In the genomic region with DNA sequence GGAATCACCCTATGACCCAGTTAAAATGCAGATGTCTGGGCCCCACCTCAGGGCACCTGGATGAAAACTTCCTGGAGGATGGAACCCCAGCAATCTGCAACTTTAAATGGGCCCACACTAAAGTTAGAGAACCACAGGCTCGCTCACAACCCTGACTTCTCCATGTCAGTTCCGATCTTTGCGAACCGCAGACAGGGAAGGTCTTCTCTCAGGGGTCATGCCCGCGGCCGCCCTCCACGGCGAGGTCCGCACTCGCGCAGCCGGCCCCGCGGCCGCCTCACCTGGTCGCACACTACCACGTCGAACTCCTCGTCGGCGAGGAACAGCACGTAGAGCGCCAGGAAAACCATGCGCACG, we compare ENCODE assay signal across 8 cellular contexts. TPM values are rescaled to one million over a fixed set of nuclear protein-coding genes. Genes with fewer than 3 reads are reported as not detected.
DNase-seq lines count a peak whose midpoint lies in the region; ATAC-seq, FAIRE-seq and TF ChIP-seq lines count a peak whose summit lies in the region.

No MANE protein-coding gene starts in this region.

- no peaks in the 10 kb centered on the region for H3K27me3 Mint-ChIP-seq in Caco-2 (ENCODE audit: insufficient read depth, unreplicated experiment)
- H3K27me3 Mint-ChIP-seq in naive B cell, result no peaks in the 10 kb centered on the region

- DNase-seq in Caco-2 (no peak), IMR-90 (no peak), cerebellar cortex (ENCODE audit: low spot score) (peak; percentile 3), naive B cell (no peak), hepatic stellate cell (ENCODE audit: low spot score) (no peak), HTR-8/SVneo (ENCODE audit: insufficient read length, low spot score) (no peak), SIG-M5 (lab: John Stamatoyannopoulos, UW) (no peak)
- DNase-seq in stimulated activated CD4-positive, alpha-beta T cell treated with anti-CD3 and anti-CD28 coated beads, Interleukin-2, amount 100 ng/mL, for 24 hours, result no peak

- no peaks in the 10 kb centered on the region for H3K27me3 ChIP-seq in Caco-2 (replicated peaks; ENCODE audit: control insufficient read depth, insufficient read depth, low read length)
- no peaks in the 10 kb centered on the region for H3K27me3 ChIP-seq in IMR-90 (ENCODE audit: control insufficient read depth, insufficient read depth, low read length)

- no peak for ATAC-seq in IMR-90 (ENCODE audit: low read depth)
- ATAC-seq in naive B cell (ENCODE audit: low read depth in 2 of 2), result no peak

- H2BK5ac ChIP-seq in IMR-90 (ENCODE audit: low read depth, low read length, poor library complexity, severe bottlenecking), result peak overlapping the region; percentile 85

- no TSS peak for BruUV-seq in Caco-2 (replicated peaks; lab: Mats Ljungman, UMichigan)
- no TSS peak for BruUV-seq in IMR-90 (replicated peaks; lab: Mats Ljungman, UMichigan)

- CTCF ChIA-PET in Caco-2 (lab: Charles Lee), result interaction anchor here (1.0 to 1.1 kb wide), 2 partner anchors 10 to 32 kb away, joined by 3 to 5 read pairs; no protein-coding TSS in a partner anchor
- CTCF ChIA-PET in IMR-90 (lab: Yijun Ruan, JAX), result interaction anchor here (1.0 to 2.4 kb wide), 2 partner anchors 19 to 37 kb away, joined by 3 to 12 read pairs; no protein-coding TSS in a partner anchor

- 1% methylated on average over 24 of the region's 26 CpGs; no CpG with 5 or more reads in 1 of the 2 experiments for WGBS in IMR-90 (ENCODE audit: extremely low coverage in 2 of 2, insufficient read length in 1 of 2), 2 experiments

- peak overlapping the region; percentile 90 for H2AK9ac ChIP-seq in IMR-90 (replicated peaks; ENCODE audit: low read depth, low read length, poor library complexity)

- H3K36me3 Mint-ChIP-seq in Caco-2 (ENCODE audit: insufficient read depth, unreplicated experiment) (peaks cover 48% of the 10 kb centered on the region), naive B cell (peaks cover 14 to 21% of the 10 kb centered on the region in 2 donors)

- peak overlapping the region; percentile 98 for H3K27ac ChIP-seq in IMR-90 (ENCODE audit: insufficient read depth, low read length)

- TF ChIP-seq RAD21 in IMR-90 (IDR thresholded peaks at IDR 0.05; ENCODE audit: low read length), result no peak

- peak overlapping the region; percentile 78 to 79; a peak in 2 of 4 replicates for H4K8ac ChIP-seq in IMR-90 (ENCODE audit: low read depth in 2 of 2, low read length in 2 of 2)

- peak overlapping the region; percentile 73 for H3K4ac ChIP-seq in IMR-90 (ENCODE audit: low read depth, low read length)

- peak overlapping the region; percentile 100 for H3K27ac Mint-ChIP-seq in Caco-2 (ENCODE audit: unreplicated experiment)
- H3K27ac Mint-ChIP-seq in naive B cell, result peak overlapping the region; percentile 90 to 100 (median 100)

- no peak for FAIRE-seq in HTR-8/SVneo (lab: Jason Lieb, UNC)

- peak overlapping the region; percentile 72 for H3K4me3 ChIP-seq in Caco-2 (ENCODE audit: low read depth, low read length)
- peak overlapping the region; percentile 92 for H3K4me3 ChIP-seq in IMR-90 (ENCODE audit: insufficient read depth, low read depth, low read length)

- no peak overlapping the region for H2BK15ac ChIP-seq in IMR-90 (ENCODE audit: low read depth, low read length)

- no peak overlapping the region for H2BK20ac ChIP-seq in IMR-90 (ENCODE audit: low read depth, low read length)

- H3K36me3 ChIP-seq in Caco-2 (ENCODE audit: control insufficient read depth, insufficient read depth, low read length) (0 out of 2 replicates have a peak, but pooled peaks cover 1% of the 10 kb centered on the region), IMR-90 (ENCODE audit: control insufficient read depth, insufficient read depth, low read length) (peaks cover 17% of the 10 kb centered on the region)

- no peaks in the 10 kb centered on the region; the same call in 1 of the 2 replicates for H3K9me1 ChIP-seq in IMR-90 (ENCODE audit: insufficient read depth, low read length)

- peak overlapping the region; percentile 54; the same call in 1 of the 2 replicates for H4K91ac ChIP-seq in IMR-90 (ENCODE audit: insufficient read depth, low read depth, low read length)

- H4K5ac ChIP-seq in IMR-90 (ENCODE audit: low read depth, low read length), result peak overlapping the region; percentile 70; the same call in 1 of the 2 replicates

- H3K4me1 Mint-ChIP-seq in Caco-2 (ENCODE audit: low read depth, unreplicated experiment) (peaks cover 21% of the 10 kb centered on the region), naive B cell (peaks cover 51 to 77% (median 77%) of the 10 kb centered on the region in 3 donors)

- in situ Hi-C loops in IMR-90 (cut with MboI; ENCODE audit: low sequenced_read_pairs), result no loop called here

- TF ChIP-seq CTCF in Caco-2 (IDR thresholded peaks at IDR 0.05; ENCODE audit: insufficient read depth in 1 of 2, low read depth in 1 of 2, low read length in 1 of 2, severe bottlenecking in 1 of 2, unreplicated experiment in 1 of 2), result no peak
- no peak for TF ChIP-seq CTCF in IMR-90 (conservative IDR thresholded peaks at IDR 0.05; ENCODE audit: low read depth, low read length)

- H3K79me1 ChIP-seq in IMR-90 (ENCODE audit: low read depth in 1 of 2, low read length in 2 of 2), result peaks cover 19 to 72% of the 10 kb centered on the region in 2 experiments

- H3K9me3 ChIP-seq in Caco-2, result no peaks in the 10 kb centered on the region
- no peaks in the 10 kb centered on the region for H3K9me3 ChIP-seq in IMR-90 (ENCODE audit: control insufficient read depth, insufficient read depth, low read length)

- intact Hi-C loops in Caco-2 (cut with micrococcal nuclease; ENCODE audit: unreplicated experiment) (loop anchor here (5.0 kb wide), 3 partner anchors 39 to 601 kb away; a partner anchor contains a TSS), IMR-90 (cut with micrococcal nuclease) (loop anchor here (10.0 kb wide), 1 partner anchor 56 kb away; no protein-coding TSS in a partner anchor)

- peaks cover 62% of the 10 kb centered on the region for H4K20me1 ChIP-seq in IMR-90 (ENCODE audit: insufficient read depth, low read length)

- H3K9ac ChIP-seq in IMR-90 (ENCODE audit: low read depth, low read length), result peak overlapping the region; percentile 95

- no peak overlapping the region for H3K18ac ChIP-seq in IMR-90 (ENCODE audit: low read depth, low read length)

- H3K4me3 Mint-ChIP-seq in Caco-2 (ENCODE audit: unreplicated experiment) (peak overlapping the region; percentile 100), naive B cell (peak overlapping the region; percentile 97 to 100 (median 99))

- dilution Hi-C loops in IMR-90 (cut with HindIII; ENCODE audit: low sequenced_read_pairs, unreplicated experiment), result no loop called here

- TF ChIP-seq POLR2A in IMR-90 (IDR thresholded peaks at IDR 0.05; ENCODE audit: low read depth, low read length), result no peak

- H3K14ac ChIP-seq in IMR-90 (replicated peaks; ENCODE audit: low read depth, low read length), result peak overlapping the region; percentile 53

- POLR2A ChIA-PET in Caco-2 (lab: Charles Lee) (interaction anchor here (1.2 to 1.7 kb wide), 2 partner anchors 12 to 117 kb away, joined by 3 to 5 read pairs; no protein-coding TSS in a partner anchor), IMR-90 (lab: Charles Lee; ENCODE audit: unreplicated experiment) (no interaction called here)

- peak overlapping the region; percentile 97 for H3K23ac ChIP-seq in IMR-90 (ENCODE audit: low read depth, low read length)

- H2AFZ ChIP-seq in IMR-90 (replicated peaks; ENCODE audit: low read length, poor library complexity), result peak overlapping the region; percentile 97

- peak overlapping the region; percentile 34; the same call in 1 of the 2 replicates for H3K56ac ChIP-seq in IMR-90 (ENCODE audit: extremely low read depth, insufficient read depth, low read length)

- H3K4me2 ChIP-seq in IMR-90 (ENCODE audit: low read depth, low read length), result peak overlapping the region; percentile 97

- H3K9me3 Mint-ChIP-seq in Caco-2 (ENCODE audit: unreplicated experiment) (no peaks in the 10 kb centered on the region), naive B cell (no peaks in the 10 kb centered on the region)

- H3K4me1 ChIP-seq in Caco-2 (no peaks in the 10 kb centered on the region), IMR-90 (ENCODE audit: control insufficient read depth, insufficient read depth, low read length) (no peaks in the 10 kb centered on the region; the same call in none of the 2 replicates)

- no peak overlapping the region for H2BK120ac ChIP-seq in IMR-90 (ENCODE audit: low read depth, low read length)

- H2AK5ac ChIP-seq in IMR-90 (ENCODE audit: low read depth, low read length), result peak overlapping the region; percentile 53; the same call in 1 of the 2 replicates

TF ChIP-seq in IMR-90, 13 proteins besides CTCF, POLR2A, EP300 and RAD21 (continues in another document):
- TF ChIP-seq RFX5 (IDR thresholded peaks at IDR 0.05; ENCODE audit: low read depth, low read length), result no peak
- TF ChIP-seq MAFK (IDR thresholded peaks at IDR 0.05; ENCODE audit: low read depth, low read length), result no peak
- TF ChIP-seq FOS (IDR thresholded peaks at IDR 0.05; ENCODE audit: low read depth, low read length), result no peak
- TF ChIP-seq, protein P1, sequence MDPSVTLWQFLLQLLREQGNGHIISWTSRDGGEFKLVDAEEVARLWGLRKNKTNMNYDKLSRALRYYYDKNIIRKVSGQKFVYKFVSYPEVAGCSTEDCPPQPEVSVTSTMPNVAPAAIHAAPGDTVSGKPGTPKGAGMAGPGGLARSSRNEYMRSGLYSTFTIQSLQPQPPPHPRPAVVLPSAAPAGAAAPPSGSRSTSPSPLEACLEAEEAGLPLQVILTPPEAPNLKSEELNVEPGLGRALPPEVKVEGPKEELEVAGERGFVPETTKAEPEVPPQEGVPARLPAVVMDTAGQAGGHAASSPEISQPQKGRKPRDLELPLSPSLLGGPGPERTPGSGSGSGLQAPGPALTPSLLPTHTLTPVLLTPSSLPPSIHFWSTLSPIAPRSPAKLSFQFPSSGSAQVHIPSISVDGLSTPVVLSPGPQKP (IDR thresholded peaks at IDR 0.05; ENCODE audit: borderline replicate concordance, low read depth, low read length), result no peak
- TF ChIP-seq RCOR1 (IDR thresholded peaks at IDR 0.05; ENCODE audit: insufficient replicate concordance, low read length), result no peak

RNA-seq across cellular contexts. Expression of a gene that starts 0.5 kb away (rescaled TPM):
- total RNA-seq in Caco-2 (2022), result 37.9 and 39.8 TPM in 2 replicates
- total RNA-seq in IMR-90 (2012; rRNA removed), result 33.9 and 38.4 TPM in 2 replicates
- polyA plus RNA-seq in IMR-90 (2012; rRNA removed), result 35.1 and 36.4 TPM in 2 replicates
- 28.1 and 31.3 TPM in 2 replicates for polyA plus RNA-seq in IMR-90 (2012; cell fraction: cytosol; rRNA removed)
- 20.4 and 43.6 TPM in 2 replicates for polyA plus RNA-seq in IMR-90 (2012; cell fraction: nucleus; rRNA removed; ENCODE audit: low replicate concordance)
- polyA plus RNA-seq in naive B cell (ENCODE audit: low read depth in 6 of 6), result 10 to 100 TPM; 21.6 to 39.8 (median 22.8) TPM

RNA-seq across cellular contexts. Expression of a gene that starts 0.8 kb away (rescaled TPM):
- total RNA-seq in Caco-2 (2022), result 167 and 170 TPM in 2 replicates
- 180 and 184 TPM in 2 replicates for total RNA-seq in IMR-90 (2012; rRNA removed)
- polyA plus RNA-seq in IMR-90 (2012; rRNA removed), result 281 and 285 TPM in 2 replicates
- 432 and 436 TPM in 2 replicates for polyA plus RNA-seq in IMR-90 (2012; cell fraction: cytosol; rRNA removed)
- polyA plus RNA-seq in IMR-90 (2012; cell fraction: nucleus; rRNA removed; ENCODE audit: low replicate concordance), result 116 and 149 TPM in 2 replicates
- 100 to 1,000 TPM; 184 to 278 (median 228) TPM for polyA plus RNA-seq in naive B cell (ENCODE audit: low read depth in 6 of 6)
